Comparison of ENCODE assay signal across 26 cellular contexts in the genomic region with DNA sequence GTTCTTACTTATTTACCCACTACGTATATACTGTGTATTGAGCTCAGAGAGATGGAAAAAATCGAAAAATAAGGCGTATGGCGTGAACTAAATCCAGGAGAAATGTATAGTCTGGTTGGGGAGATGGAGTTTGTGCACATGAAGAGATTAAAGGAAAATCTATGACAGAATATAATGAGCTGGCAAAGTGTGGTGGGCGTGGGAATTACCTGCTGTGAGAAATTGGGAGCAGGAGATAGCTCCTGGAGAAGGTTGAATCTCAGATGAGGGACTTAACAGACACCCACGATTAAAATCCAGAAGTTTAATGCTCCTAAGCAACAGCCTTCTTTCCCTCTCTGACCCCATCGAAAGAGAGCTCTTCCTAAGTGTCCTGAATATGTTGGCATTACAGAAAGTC.
"Had no signal": no experiment of that assay in that cellular context is flagged by ENCODE, and none has a peak within 500 bp of the region (broad histone marks: within the 10 kb centered on the region; RNA-seq: fewer than 3 reads in every experiment).

No MANE protein-coding gene starts in this region.

- H3K27ac Mint-ChIP-seq: dendritic cell treated with granulocyte-macrophage colony-stimulating factor and Interleukin-4, amounts not matched to agents 40 ng/mL and 50 ng/mL, for 4 days; effector memory CD8-positive, alpha-beta T cell had no signal

- H3K9me3 Mint-ChIP-seq: effector memory CD8-positive, alpha-beta T cell had no signal

- H3K9me3 ChIP-seq: colonic mucosa, esophagus muscularis mucosa, esophagus squamous epithelium, gastrocnemius medialis, gastroesophageal sphincter, heart left ventricle, heart right ventricle had no signal

- DNase-seq: colonic mucosa; cortex of kidney; dermis blood vessel endothelial cell; effector CD4-positive, alpha-beta T cell; effector CD8-positive, alpha-beta T cell; effector memory CD4-positive, alpha-beta T cell; effector memory CD8-positive, alpha-beta T cell; erythroblast; esophagus squamous epithelium; foreskin fibroblast; foreskin keratinocyte; foreskin melanocyte; gastrocnemius medialis; glutamatergic neuron; heart left ventricle; heart right ventricle had no signal

- H3K36me3 ChIP-seq: colonic mucosa, esophagus squamous epithelium, gastrocnemius medialis had no signal

- H3K4me3 Mint-ChIP-seq: dendritic cell treated with granulocyte-macrophage colony-stimulating factor and Interleukin-4, amounts not matched to agents 40 ng/mL and 50 ng/mL, for 4 days; effector memory CD8-positive, alpha-beta T cell had no signal

- H3K4me3 ChIP-seq: colonic mucosa, coronary artery, dorsolateral prefrontal cortex, esophagus muscularis mucosa, esophagus squamous epithelium, gastrocnemius medialis, gastroesophageal sphincter, heart left ventricle, heart right ventricle had no signal

- FAIRE-seq: colon, endometrium, endothelial cell of umbilical vein, frontal cortex had no signal

- H3K27me3 ChIP-seq: colonic mucosa, dorsolateral prefrontal cortex, esophagus muscularis mucosa, esophagus squamous epithelium, foreskin keratinocyte, gastrocnemius medialis, gastroesophageal sphincter, heart left ventricle, heart right ventricle had no signal

- H3K27ac ChIP-seq: colonic mucosa, coronary artery, dorsolateral prefrontal cortex, epithelial cell of prostate, esophagus muscularis mucosa, esophagus squamous epithelium, foreskin keratinocyte, gastrocnemius medialis, gastroesophageal sphincter, heart right ventricle had no signal

- H3K4me1 ChIP-seq: colonic mucosa, esophagus muscularis mucosa, esophagus squamous epithelium, foreskin keratinocyte, gastrocnemius medialis, gastroesophageal sphincter, heart left ventricle, heart right ventricle had no signal
